Comparison of ENCODE assay signal across 8 cellular contexts in the genomic region with DNA sequence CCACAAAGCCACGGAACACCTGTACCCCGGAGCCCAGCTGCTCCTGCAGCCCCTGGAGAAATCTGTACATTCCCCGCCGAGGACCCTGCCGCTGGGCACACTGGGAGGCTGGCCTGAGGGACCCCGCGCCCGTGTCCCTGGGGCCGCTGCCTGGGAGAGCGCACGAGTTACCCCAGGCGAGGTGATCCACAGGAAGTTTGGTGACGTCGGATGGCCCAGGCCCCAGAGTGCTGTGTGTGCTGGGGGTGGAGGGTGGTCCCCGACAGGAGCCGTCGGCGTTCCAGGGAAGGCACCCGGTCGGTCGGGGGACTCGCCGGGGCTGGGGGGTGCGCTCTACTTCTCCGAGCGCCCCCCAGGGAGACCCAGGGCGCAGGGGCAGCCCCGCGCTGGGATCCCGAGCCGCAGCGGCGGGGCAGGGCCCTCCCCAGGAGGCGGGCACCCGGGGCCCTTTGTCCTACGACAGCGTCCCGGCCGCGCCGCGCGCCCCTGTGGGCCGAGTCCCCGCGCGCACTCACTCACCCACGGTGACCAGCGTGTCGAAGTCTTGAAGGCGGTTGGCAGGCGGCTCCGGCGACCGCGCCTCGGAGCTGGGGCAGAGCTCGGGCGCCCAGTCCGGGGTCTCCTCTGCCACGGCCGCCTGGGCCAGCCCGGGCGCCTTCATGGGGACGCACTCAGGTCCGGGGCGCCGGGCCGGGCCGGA.
A peak's percentile ranks its signal among the peaks of the same experiment; 100 is the strongest.
DNase-seq lines count a peak whose midpoint lies in the region; ATAC-seq, FAIRE-seq and TF ChIP-seq lines count a peak whose summit lies in the region.
"Not testable (repeated sequence)": the region's sequence is repeated elsewhere in the genome, so short reads cannot be mapped to it uniquely, and the experiment has no call there.

No MANE protein-coding gene starts in this region.

- POLR2A ChIA-PET in activated B cell treated with CpG ODN at 0.5 μM for 24 hours (lab: Charles Lee): not testable (repeated sequence)

- H2AFZ ChIP-seq in Karpas-422 (ENCODE audit: low read length); astrocyte (ENCODE audit: low read depth, low read length): not testable (repeated sequence)

- intact Hi-C loops in CD14-positive monocyte (cut with micrococcal nuclease); activated B cell treated with CpG ODN at 0.5 μM for 24 hours (cut with micrococcal nuclease): not testable (repeated sequence)

- H3K4me3 Mint-ChIP-seq in CD14-positive monocyte: peak overlapping the region; percentile 60 to 70
- H3K4me3 Mint-ChIP-seq in activated B cell treated with CpG ODN at 0.5 μM for 24 hours: peak overlapping the region; percentile 50
- not testable (repeated sequence) for H3K4me3 Mint-ChIP-seq in astrocyte (ENCODE audit: unreplicated experiment)

- not testable (repeated sequence) for DNase-seq in CD14-positive monocyte (ENCODE audit: low spot score); Karpas-422; activated B cell treated with CpG ODN at 0.5 μM for 24 hours; astrocyte (ENCODE audit: low read depth); iPS DF 6.9 (ENCODE audit: low read depth, low spot score); skeletal muscle cell (ENCODE audit: low read depth)

- H3K79me2 ChIP-seq in Karpas-422 (ENCODE audit: low read length); astrocyte (ENCODE audit: insufficient read depth, low read length): not testable (repeated sequence)

- H3K4me3 ChIP-seq in Karpas-422 (ENCODE audit: low read length): peak overlapping the region; percentile 53; the same call in 1 of the 2 replicates
- H3K4me3 ChIP-seq in astrocyte (ENCODE audit: insufficient read depth, low read depth, low read length): not testable (repeated sequence)
- H3K4me3 ChIP-seq in iPS DF 6.9 (ENCODE audit: low read length): peak overlapping the region; percentile 72; the same call in 1 of the 2 replicates
- peak overlapping the region; percentile 31 for H3K4me3 ChIP-seq in skeletal muscle cell (ENCODE audit: low read depth, low read length)

- H3K27me3 ChIP-seq in Karpas-422 (ENCODE audit: low read length); astrocyte (ENCODE audit: insufficient read depth, low read length); iPS DF 6.9 (ENCODE audit: control insufficient read depth, insufficient read depth, low read length): not testable (repeated sequence)

- not testable (repeated sequence) for H3K36me3 ChIP-seq in Karpas-422 (ENCODE audit: insufficient read depth, low read length); astrocyte (ENCODE audit: insufficient read depth, low read length); iPS DF 6.9 (ENCODE audit: control insufficient read depth, insufficient read depth, low read length)

- H4K20me1 ChIP-seq in Karpas-422 (ENCODE audit: insufficient read depth, low read depth, low read length); astrocyte (ENCODE audit: insufficient read depth, low read length): not testable (repeated sequence)

- FAIRE-seq in astrocyte (lab: Jason Lieb, UNC): not testable (repeated sequence)

- not testable (repeated sequence) for H3K27ac ChIP-seq in Karpas-422 (ENCODE audit: low read length); astrocyte (ENCODE audit: low read depth, low read length); iPS DF 6.9 (ENCODE audit: low read length)

- not testable (repeated sequence) for H3K27me3 Mint-ChIP-seq in CD14-positive monocyte (ENCODE audit: low read depth in 3 of 3); activated B cell treated with CpG ODN at 0.5 μM for 24 hours; astrocyte (ENCODE audit: low read depth, unreplicated experiment)

- not testable (repeated sequence) for H3K4me1 ChIP-seq in Karpas-422 (ENCODE audit: low read length); astrocyte (ENCODE audit: insufficient read depth, low read length); iPS DF 6.9 (ENCODE audit: control insufficient read depth, insufficient read depth, low read length)

- ATAC-seq in GM19438 (IDR thresholded peaks at IDR 0.05; ENCODE audit: low read depth, unreplicated experiment) (peak; percentile 70), HG02943 (IDR thresholded peaks at IDR 0.05; ENCODE audit: low read depth, unreplicated experiment) (peak; percentile 64), activated B cell treated with CpG ODN at 0.5 μM for 24 hours (ENCODE audit: low read depth) (peak; percentile 39)

- WGBS in iPS DF 6.9 (ENCODE audit: insufficient coverage, insufficient read length): no CpG with 5 or more reads among the region's 70 CpGs

- not testable (repeated sequence) for H3K9me3 ChIP-seq in Karpas-422 (ENCODE audit: low read length); astrocyte (ENCODE audit: insufficient read depth, low read depth, low read length); iPS DF 6.9 (ENCODE audit: control insufficient read depth, insufficient read depth, low read length)

- not testable (repeated sequence) for H3K9me3 Mint-ChIP-seq in CD14-positive monocyte; activated B cell treated with CpG ODN at 0.5 μM for 24 hours; astrocyte (ENCODE audit: unreplicated experiment)

- H3K36me3 Mint-ChIP-seq in CD14-positive monocyte; activated B cell treated with CpG ODN at 0.5 μM for 24 hours (ENCODE audit: low read depth); astrocyte (ENCODE audit: low read depth, unreplicated experiment): not testable (repeated sequence)

- not testable (repeated sequence) for H3K27ac Mint-ChIP-seq in CD14-positive monocyte; activated B cell treated with CpG ODN at 0.5 μM for 24 hours; astrocyte (ENCODE audit: unreplicated experiment)

- H3K9me2 ChIP-seq in Karpas-422 (replicated peaks; ENCODE audit: insufficient read depth, low read length): not testable (repeated sequence)

- not testable (repeated sequence) for H3K4me1 Mint-ChIP-seq in CD14-positive monocyte; activated B cell treated with CpG ODN at 0.5 μM for 24 hours; astrocyte (ENCODE audit: low read depth, unreplicated experiment)

- not testable (repeated sequence) for TF ChIP-seq CTCF in CD14-positive monocyte (IDR thresholded peaks at IDR 0.05); activated B cell treated with CpG ODN at 0.5 μM for 24 hours (IDR thresholded peaks at IDR 0.05); astrocyte (IDR thresholded peaks at IDR 0.05; ENCODE audit: insufficient read depth, low read depth, low read length)

- H3K4me2 ChIP-seq in Karpas-422 (ENCODE audit: low read depth, low read length, poor library complexity, severe bottlenecking): not testable (repeated sequence)
- H3K4me2 ChIP-seq in astrocyte (ENCODE audit: low read length): peak overlapping the region; percentile 36

- CTCF ChIA-PET in activated B cell treated with CpG ODN at 0.5 μM for 24 hours (lab: Charles Lee): not testable (repeated sequence)

- H3K9ac ChIP-seq in Karpas-422 (ENCODE audit: low read length): peak overlapping the region; percentile 55; the same call in 1 of the 2 replicates
- not testable (repeated sequence) for H3K9ac ChIP-seq in astrocyte (ENCODE audit: low read length)
